Comparison of ENCODE assay signal across 1 cellular context in genomic region chr6:3251462-3252314, GRCh38.
A peak's percentile ranks its signal among the peaks of the same experiment; 100 is the strongest.
TF ChIP-seq lines count a peak whose summit lies in the region.

No MANE protein-coding gene starts in this region.

TF ChIP-seq in K562, 482 proteins besides CTCF, POLR2A, EP300 and RAD21 (continued from another document and continues in another):
- TF ChIP-seq MNT (conservative IDR thresholded peaks at IDR 0.05) (peak in 1 of 2 experiments; percentile 40; a peak in 1 of 4 replicates), ZNF707 (CRISPR knock-in tag; conservative IDR thresholded peaks at IDR 0.05) (no peak), CXXC5 (CRISPR knock-in tag; IDR thresholded peaks at IDR 0.05) (peak; percentile 71), REST (CRISPR knock-in tag; IDR thresholded peaks at IDR 0.05; ENCODE audit: low read depth) (no peak), E2F1 (CRISPR knock-in tag; IDR thresholded peaks at IDR 0.05) (0 out of 2 replicates have a peak, but pooled peaks have one; percentile 25), HMG20B (CRISPR knock-in tag; IDR thresholded peaks at IDR 0.05) (no peak), ESRRA (IDR thresholded peaks at IDR 0.05; ENCODE audit: borderline replicate concordance, low read depth) (0 out of 2 replicates have a peak, but pooled peaks have one; percentile 26), ETV1 (tag; conservative IDR thresholded peaks at IDR 0.05; ENCODE audit: low read depth) (no peak; the same call in 1 of the 2 replicates), BHLHE40 (IDR thresholded peaks at IDR 0.05; ENCODE audit: low read length) (0 out of 2 replicates have a peak, but pooled peaks have one; percentile 29), FOXJ3 (CRISPR knock-in tag; IDR thresholded peaks at IDR 0.05) (no peak), ZFP36 (IDR thresholded peaks at IDR 0.05; ENCODE audit: low read depth, low read length, partially characterized antibody) (peak; percentile 17), EP400 (IDR thresholded peaks at IDR 0.05) (peak; percentile 54; the same call in 1 of the 2 replicates), SPI1 (IDR thresholded peaks at IDR 0.05; ENCODE audit: borderline replicate concordance, low read depth, low read length) (peak; percentile 55; the same call in 1 of the 2 replicates), ATF7 (IDR thresholded peaks at IDR 0.05) (peak; percentile 70; the same call in 1 of the 2 replicates), DEAF1 (CRISPR knock-in tag; IDR thresholded peaks at IDR 0.05) (peak; percentile 78), ATF1 (CRISPR knock-in tag; IDR thresholded peaks at IDR 0.05) (no peak), ATF1 (tag; IDR thresholded peaks at IDR 0.05) (peak; percentile 58; the same call in 1 of the 2 replicates), RCOR1 (IDR thresholded peaks at IDR 0.05; ENCODE audit: borderline replicate concordance in 1 of 2, low read depth in 2 of 2, low read length in 2 of 2) (peak; percentile 44 to 89; a peak in 2 of 4 replicates), GATAD2B (IDR thresholded peaks at IDR 0.05; ENCODE audit: borderline replicate concordance) (peak; percentile 48; the same call in 1 of the 2 replicates), MAFF (IDR thresholded peaks at IDR 0.05; ENCODE audit: low read length) (0 out of 2 replicates have a peak, but pooled peaks have one; percentile 12), PCBP1 (IDR thresholded peaks at IDR 0.05; ENCODE audit: low read depth, low read length, poor library complexity, severe bottlenecking) (no peak), CUX1 (CRISPR knock-in tag; IDR thresholded peaks at IDR 0.05) (0 out of 2 replicates have a peak, but pooled peaks have one; percentile 32), PBX2 (CRISPR knock-in tag; IDR thresholded peaks at IDR 0.05; ENCODE audit: low read depth) (no peak), PBX2 (tag; conservative IDR thresholded peaks at IDR 0.05; ENCODE audit: low read depth) (0 out of 2 replicates have a peak, but pooled peaks have one; percentile 17), POLR2AphosphoS2 (IDR thresholded peaks at IDR 0.05; ENCODE audit: low read length) (no peak), TBP (optimal IDR thresholded peaks at IDR 0.05; ENCODE audit: low read depth, low read length) (peak; percentile 22), TCF7 (IDR thresholded peaks at IDR 0.05; ENCODE audit: borderline replicate concordance) (0 out of 2 replicates have a peak, but pooled peaks have one; percentile 26), ATF6 (CRISPR knock-in tag; IDR thresholded peaks at IDR 0.05) (0 out of 2 replicates have a peak, but pooled peaks have one; percentile 57), THRAP3 (IDR thresholded peaks at IDR 0.05; ENCODE audit: borderline replicate concordance) (no peak), NR2F6 (CRISPR knock-in tag; IDR thresholded peaks at IDR 0.05) (no peak), ETV5 (CRISPR knock-in tag; IDR thresholded peaks at IDR 0.05; ENCODE audit: low read depth) (peak; percentile 28; the same call in 1 of the 2 replicates), NCOA4 (IDR thresholded peaks at IDR 0.05; ENCODE audit: partially characterized antibody) (no peak), HMBOX1 (IDR thresholded peaks at IDR 0.05) (peak; percentile 68; the same call in 1 of the 2 replicates), NBN (IDR thresholded peaks at IDR 0.05; ENCODE audit: low read depth) (0 out of 2 replicates have a peak, but pooled peaks have one; percentile 43), LCOR (CRISPR knock-in tag; IDR thresholded peaks at IDR 0.05) (0 out of 2 replicates have a peak, but pooled peaks have one; percentile 28), MXI1 (IDR thresholded peaks at IDR 0.05; ENCODE audit: low read depth, low read length) (no peak), ZNF165 (CRISPR knock-in tag; IDR thresholded peaks at IDR 0.05; ENCODE audit: borderline replicate concordance) (no peak), BACH1 (tag; IDR thresholded peaks at IDR 0.05) (no peak), TFAP4 (CRISPR knock-in tag; IDR thresholded peaks at IDR 0.05; ENCODE audit: borderline replicate concordance) (peak; percentile 56; the same call in 1 of the 2 replicates), CCAR2 (IDR thresholded peaks at IDR 0.05; ENCODE audit: low read depth, low read length) (0 out of 2 replicates have a peak, but pooled peaks have one; percentile 45)
